In genomic region chr9:131417264-131418142, GRCh38 we compare ENCODE assay signal across 8 cellular contexts. TPM values are rescaled to one million over a fixed set of nuclear protein-coding genes. Genes with fewer than 3 reads are reported as not detected.
A peak's percentile ranks its signal among the peaks of the same experiment; 100 is the strongest.
DNase-seq lines count a peak whose midpoint lies in the region; ATAC-seq and TF ChIP-seq lines count a peak whose summit lies in the region.

No MANE protein-coding gene starts in this region.

- ATAC-seq in HG02610 (IDR thresholded peaks at IDR 0.05; ENCODE audit: unreplicated experiment) (peak; percentile 66), sciatic nerve (no peak), HG03139 (IDR thresholded peaks at IDR 0.05; ENCODE audit: unreplicated experiment) (no peak)
- no peak for ATAC-seq in central memory CD8-positive, alpha-beta T cell (replicated peaks; ENCODE audit: extremely low read depth, poor library complexity, severe bottlenecking)

- H3K9me3 Mint-ChIP-seq in CD4-positive, alpha-beta memory T cell, result peaks cover 0 to 2% (median 0%) of the 10 kb centered on the region in 8 donors
- no peaks in the 10 kb centered on the region for H3K9me3 Mint-ChIP-seq in central memory CD8-positive, alpha-beta T cell

- no peak for TF ChIP-seq CTCF in osteoblast (IDR thresholded peaks at IDR 0.05; ENCODE audit: extremely low read depth, low read depth, low read length)

- no peak overlapping the region for H2AFZ ChIP-seq in osteoblast (ENCODE audit: low read length)

- POLR2A ChIA-PET in CD4-positive, alpha-beta memory T cell (lab: Charles Lee; ENCODE audit: partially characterized antibody), result interaction anchor here (0.7 to 1.2 kb wide), 5 partner anchors 11 to 44 kb away, joined by 3 to 6 read pairs (median 4); no protein-coding TSS in a partner anchor

- H3K9me3 ChIP-seq in CD4-positive, alpha-beta memory T cell (ENCODE audit: control insufficient read depth in 1 of 2, low read length in 2 of 2), result no peaks in the 10 kb centered on the region
- no peaks in the 10 kb centered on the region for H3K9me3 ChIP-seq in osteoblast (ENCODE audit: low read depth, low read length)

- H3K27me3 ChIP-seq in CD4-positive, alpha-beta memory T cell (ENCODE audit: insufficient read depth, low read length), result no peaks in the 10 kb centered on the region
- no peaks in the 10 kb centered on the region for H3K27me3 ChIP-seq in osteoblast (ENCODE audit: insufficient read depth, low read length)

- H3K36me3 ChIP-seq in CD4-positive, alpha-beta memory T cell (ENCODE audit: insufficient read depth, low read length), result no peaks in the 10 kb centered on the region
- peaks cover 4% of the 10 kb centered on the region for H3K36me3 ChIP-seq in osteoblast (ENCODE audit: insufficient read depth, low read length)

- H3K27ac ChIP-seq in CD4-positive, alpha-beta memory T cell (ENCODE audit: low read depth, low read length), result no peak overlapping the region
- H3K27ac ChIP-seq in osteoblast (ENCODE audit: low read depth, low read length), result peak overlapping the region; percentile 32

- peak overlapping the region; percentile 38 to 81 (median 70) for H3K4me3 Mint-ChIP-seq in CD4-positive, alpha-beta memory T cell
- peak overlapping the region; percentile 63 for H3K4me3 Mint-ChIP-seq in central memory CD8-positive, alpha-beta T cell

- H3K36me3 Mint-ChIP-seq in CD4-positive, alpha-beta memory T cell, result peaks cover 6 to 46% of the 10 kb centered on the region in 2 donors
- peaks cover 24% of the 10 kb centered on the region for H3K36me3 Mint-ChIP-seq in central memory CD8-positive, alpha-beta T cell (ENCODE audit: insufficient read depth)

- no peaks in the 10 kb centered on the region for H3K27me3 Mint-ChIP-seq in CD4-positive, alpha-beta memory T cell
- H3K27me3 Mint-ChIP-seq in central memory CD8-positive, alpha-beta T cell, result no peaks in the 10 kb centered on the region

- H3K4me1 ChIP-seq in CD4-positive, alpha-beta memory T cell (ENCODE audit: insufficient read depth, low read length), result peaks cover 94% of the 10 kb centered on the region
- H3K4me1 ChIP-seq in osteoblast (ENCODE audit: insufficient read depth, low read length), result peaks cover 36% of the 10 kb centered on the region

- peaks cover 65 to 95% (median 78%) of the 10 kb centered on the region in 4 donors for H3K4me1 Mint-ChIP-seq in CD4-positive, alpha-beta memory T cell
- peaks cover 81% of the 10 kb centered on the region for H3K4me1 Mint-ChIP-seq in central memory CD8-positive, alpha-beta T cell

- no peak overlapping the region for H3K4me3 ChIP-seq in CD4-positive, alpha-beta memory T cell (ENCODE audit: low read length in 2 of 2)
- H3K4me3 ChIP-seq in osteoblast (ENCODE audit: insufficient read depth, low read length), result no peak overlapping the region

- H3K27ac Mint-ChIP-seq in CD4-positive, alpha-beta memory T cell, result peak overlapping the region; percentile 41 to 90 (median 78)
- H3K27ac Mint-ChIP-seq in central memory CD8-positive, alpha-beta T cell (ENCODE audit: low read depth), result peak overlapping the region; percentile 95

- H3K79me2 ChIP-seq in osteoblast (ENCODE audit: insufficient read depth, low read length), result peaks cover 100% of the 10 kb centered on the region

- CTCF ChIA-PET in CD4-positive, alpha-beta memory T cell (lab: Charles Lee; ENCODE audit: partially characterized antibody), result interaction anchor here (0.8 to 1.9 kb wide), 4 partner anchors 10 to 143 kb away, joined by 3 to 5 read pairs (median 4); no protein-coding TSS in a partner anchor

- DNase-seq in CD4-positive, alpha-beta memory T cell, result no peak
- no peak for DNase-seq in central memory CD8-positive, alpha-beta T cell (ENCODE audit: low spot score in 2 of 2)
- peak; percentile 36 for DNase-seq in osteoblast (ENCODE audit: insufficient read length, low spot score, missing footprints)
- DNase-seq in SHP77 (lab: John Stamatoyannopoulos, UW), result no peak
- no peak for DNase-seq in NCI-H2227 treated with DMSO at 0.1 percent for 48 hours (lab: John Stamatoyannopoulos, UW)
- DNase-seq in sciatic nerve (ENCODE audit: low spot score), result no peak

- H4K20me1 ChIP-seq in osteoblast (ENCODE audit: insufficient read depth, low read length), result peaks cover 86% of the 10 kb centered on the region

- H3K4me2 ChIP-seq in osteoblast (ENCODE audit: insufficient read depth, low read length), result no peak overlapping the region

- intact Hi-C loops in CD4-positive, alpha-beta memory T cell (cut with micrococcal nuclease), result no loop called here
- intact Hi-C loops in sciatic nerve (cut with DNase I), result no loop called here

RNA-seq across cellular contexts. Expression of gene PRRC2B, which starts 23.6 kb away (rescaled TPM):
- total RNA-seq in CD4-positive, alpha-beta memory T cell, result 100 to 1,000 TPM; 335 to 343 TPM
- polyA plus RNA-seq in CD4-positive, alpha-beta memory T cell, result 10 to 100 TPM in 1 of 2 donors, 1 to 10 TPM in 1; 2.7 to 46.9 TPM
- 61.6 and 70.9 TPM in 2 replicates for total RNA-seq in osteoblast
- 252 TPM for total RNA-seq in sciatic nerve
